9 cellular contexts compared by ENCODE assay signal in the genomic region with DNA sequence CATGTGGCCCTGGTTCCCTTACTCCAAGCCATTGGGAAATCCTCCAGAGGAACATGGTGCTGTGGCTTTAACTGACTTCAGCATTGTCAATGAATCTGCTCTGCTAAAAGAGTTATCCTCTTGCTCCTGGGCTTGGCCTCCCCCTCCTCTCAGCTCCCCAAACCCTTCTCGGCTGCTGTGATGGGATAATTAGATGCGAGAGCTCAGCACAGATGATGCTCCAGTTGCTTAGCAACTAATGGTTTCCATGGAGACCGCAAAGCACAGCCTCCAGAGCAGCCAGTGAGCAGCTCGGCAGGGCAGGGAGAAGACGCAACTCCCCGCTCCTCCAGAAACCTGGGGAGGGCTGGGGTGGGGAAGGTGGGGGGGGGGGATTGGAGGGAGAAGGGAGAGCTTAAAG. TPM values are rescaled to one million over a fixed set of nuclear protein-coding genes. Genes with fewer than 3 reads are reported as not detected.
DNase-seq lines count a peak whose midpoint lies in the region; TF ChIP-seq lines count a peak whose summit lies in the region.
"Had no signal": no experiment of that assay in that cellular context is flagged by ENCODE, and none has a peak within 500 bp of the region (broad histone marks: within the 10 kb centered on the region; RNA-seq: fewer than 3 reads in every experiment).

No MANE protein-coding gene starts in this region.

- H3K36me3 ChIP-seq in esophagus squamous epithelium, result no peaks in the 10 kb centered on the region

- TF ChIP-seq CTCF in esophagus squamous epithelium (IDR thresholded peaks at IDR 0.05), result no peak

- H3K27me3 ChIP-seq in esophagus squamous epithelium, result peaks cover 0 to 36% (median 0%) of the 10 kb centered on the region in 4 donors

- no peak overlapping the region for H3K27ac ChIP-seq in esophagus squamous epithelium
- H3K27ac ChIP-seq: 22Rv1 had no signal

- no peak for TF ChIP-seq POLR2A in esophagus squamous epithelium (IDR thresholded peaks at IDR 0.05)

- H3K9me3 ChIP-seq in esophagus squamous epithelium, result no peaks in the 10 kb centered on the region

- DNase-seq in DMS53 (lab: John Stamatoyannopoulos, UW), result peak; percentile 81
- DNase-seq in DMS53 treated with DMSO at 0.1 percent for 48 hours (lab: John Stamatoyannopoulos, UW; ENCODE audit: unreplicated experiment), result no peak
- peak; percentile 45 for DNase-seq in NCI-H2196 treated with DMSO at 0.1 percent for 48 hours (lab: John Stamatoyannopoulos, UW; ENCODE audit: unreplicated experiment)
- DNase-seq in cerebellar nuclear complex (lab: John Stamatoyannopoulos, UW), result peak; percentile 17 to 43
- DNase-seq in occipital lobe (lab: John Stamatoyannopoulos, UW), result peak; percentile 83
- no peak for DNase-seq in foreskin melanocyte
- DNase-seq in 8988T, result no peak
- no peak for DNase-seq in esophagus squamous epithelium (lab: John Stamatoyannopoulos, UW)

- H3K4me3 ChIP-seq in esophagus squamous epithelium, result no peak overlapping the region

- intact Hi-C loops in esophagus squamous epithelium (cut with DNase I), result loop anchor here (10.0 kb wide), 1 partner anchor 48 kb away; no protein-coding TSS in a partner anchor

- peaks cover 0 to 11% (median 0%) of the 10 kb centered on the region in 3 donors for H3K4me1 ChIP-seq in esophagus squamous epithelium

- 52 to 58% methylated on average over 2 of the region's 6 CpGs for WGBS in esophagus squamous epithelium, 2 donors

RNA-seq across cellular contexts. Expression of a gene that starts 2.8 kb away (rescaled TPM):
- total RNA-seq in occipital lobe (not detected), esophagus squamous epithelium (under 1 TPM in 1 of 4 donors, not detected in 3; 0.57 TPM)

RNA-seq across cellular contexts. Expression of a gene that starts 18.3 kb away (rescaled TPM):
- total RNA-seq in occipital lobe (0.31 TPM), esophagus squamous epithelium (not detected)

RNA-seq across cellular contexts. Expression of a gene that starts 27.5 kb away (rescaled TPM):
- total RNA-seq in occipital lobe, result 11.5 TPM
- 10 to 100 TPM; 16.4 to 29.6 (median 18.9) TPM for total RNA-seq in esophagus squamous epithelium

RNA-seq across cellular contexts. Expression of a gene that starts 44.7 kb away (rescaled TPM):
- total RNA-seq in occipital lobe, result 31.0 TPM
- total RNA-seq in esophagus squamous epithelium, result 10 to 100 TPM in 3 of 4 donors, 1 to 10 TPM in 1; 9.2 to 58.9 (median 29.4) TPM

Comparison
In these comparisons a context has a peak if more than half of its experiments do, and no peak if none do; other contexts are left out.
1. DNase-seq: peak in DMS53 (single experiment), NCI-H2196 treated with DMSO at 0.1 percent for 48 hours (single experiment), cerebellar nuclear complex (2 of 2) and occipital lobe (single experiment); none in DMS53 treated with DMSO at 0.1 percent for 48 hours (single experiment), foreskin melanocyte (single experiment), 8988T (single experiment) and esophagus squamous epithelium (single experiment).